In genomic region chr15:101651753-101652097, GRCh38 we compare ENCODE assay signal across 8 cellular contexts. TPM values are rescaled to one million over a fixed set of nuclear protein-coding genes. Genes with fewer than 3 reads are reported as not detected.
DNase-seq lines count a peak whose midpoint lies in the region; ATAC-seq, FAIRE-seq and TF ChIP-seq lines count a peak whose summit lies in the region.

No MANE protein-coding gene starts in this region.

- peak overlapping the region; percentile 93 for H3K4me3 Mint-ChIP-seq in astrocyte (ENCODE audit: unreplicated experiment)
- peak overlapping the region; percentile 89 to 95 for H3K4me3 Mint-ChIP-seq in stimulated activated naive B cell treated with anti-CD40 and anti-IgM and Interleukin-4, amounts not matched to agents 10 μg/mL and 1 μg/mL and 100 μg/mL, for 72 hours

- peaks cover 12% of the 10 kb centered on the region for H3K4me1 Mint-ChIP-seq in astrocyte (ENCODE audit: low read depth, unreplicated experiment)
- H3K4me1 Mint-ChIP-seq in stimulated activated naive B cell treated with anti-CD40 and anti-IgM and Interleukin-4, amounts not matched to agents 10 μg/mL and 1 μg/mL and 100 μg/mL, for 72 hours: peaks cover 14 to 27% of the 10 kb centered on the region in 2 donors

- no peak for TF ChIP-seq CTCF in NB4 (IDR thresholded peaks at IDR 0.05; ENCODE audit: low read depth, low read length)
- no peak for TF ChIP-seq CTCF in astrocyte (IDR thresholded peaks at IDR 0.05; ENCODE audit: insufficient read depth, low read depth, low read length)

- no peaks in the 10 kb centered on the region for H3K36me3 Mint-ChIP-seq in astrocyte (ENCODE audit: low read depth, unreplicated experiment)
- H3K36me3 Mint-ChIP-seq in stimulated activated naive B cell treated with anti-CD40 and anti-IgM and Interleukin-4, amounts not matched to agents 10 μg/mL and 1 μg/mL and 100 μg/mL, for 72 hours: peaks cover 4 to 20% of the 10 kb centered on the region in 2 donors

- peak overlapping the region; percentile 84 for H2AFZ ChIP-seq in astrocyte (ENCODE audit: low read depth, low read length)

- peak overlapping the region; percentile 93 for H3K4me2 ChIP-seq in astrocyte (ENCODE audit: low read length)

- H3K36me3 ChIP-seq in H7 (replicated peaks; ENCODE audit: control insufficient read depth, insufficient read depth, low read length) (peaks cover 3% of the 10 kb centered on the region), astrocyte (ENCODE audit: insufficient read depth, low read length) (peaks cover 16% of the 10 kb centered on the region), iPS-20b (ENCODE audit: insufficient read depth, low read depth, low read length) (peaks cover 40% of the 10 kb centered on the region)

- peak overlapping the region; percentile 62 for H3K27ac Mint-ChIP-seq in astrocyte (ENCODE audit: unreplicated experiment)
- H3K27ac Mint-ChIP-seq in stimulated activated naive B cell treated with anti-CD40 and anti-IgM and Interleukin-4, amounts not matched to agents 10 μg/mL and 1 μg/mL and 100 μg/mL, for 72 hours: peak overlapping the region; percentile 95

- H3K79me2 ChIP-seq in astrocyte (ENCODE audit: insufficient read depth, low read length): peaks cover 53% of the 10 kb centered on the region

- no peaks in the 10 kb centered on the region for H3K9me3 ChIP-seq in astrocyte (ENCODE audit: insufficient read depth, low read depth, low read length)
- H3K9me3 ChIP-seq in iPS-20b (ENCODE audit: insufficient read depth, low read depth, low read length): no peaks in the 10 kb centered on the region

- peak overlapping the region; percentile 98 for H3K9ac ChIP-seq in astrocyte (ENCODE audit: low read length)
- H3K9ac ChIP-seq in iPS-20b (ENCODE audit: low read depth, low read length): peak overlapping the region; percentile 78; the same call in 1 of the 2 replicates

- no peak for TF ChIP-seq POLR2A in NB4 (IDR thresholded peaks at IDR 0.05; ENCODE audit: extremely low read depth, insufficient read length)

- H3K27ac ChIP-seq in astrocyte (ENCODE audit: low read depth, low read length) (peak overlapping the region; percentile 94), iPS-20b (ENCODE audit: low read length) (no peak overlapping the region)

- no peaks in the 10 kb centered on the region for H3K27me3 Mint-ChIP-seq in astrocyte (ENCODE audit: low read depth, unreplicated experiment)
- H3K27me3 Mint-ChIP-seq in stimulated activated naive B cell treated with anti-CD40 and anti-IgM and Interleukin-4, amounts not matched to agents 10 μg/mL and 1 μg/mL and 100 μg/mL, for 72 hours: no peaks in the 10 kb centered on the region

- H3K4me1 ChIP-seq in astrocyte (ENCODE audit: insufficient read depth, low read length) (peaks cover 10% of the 10 kb centered on the region), iPS-20b (ENCODE audit: insufficient read depth, low read length) (peaks cover 4% of the 10 kb centered on the region)

- ATAC-seq in stimulated activated naive B cell treated with anti-CD40 and anti-IgM and Interleukin-4, amounts not matched to agents 10 μg/mL and 1 μg/mL and 100 μg/mL, for 72 hours (replicated peaks): peak; percentile 61 to 66

- no peaks in the 10 kb centered on the region; the same call in 1 of the 2 replicates for H3K27me3 ChIP-seq in H7 (ENCODE audit: control insufficient read depth, insufficient read depth, low read length)
- no peaks in the 10 kb centered on the region for H3K27me3 ChIP-seq in astrocyte (ENCODE audit: insufficient read depth, low read length)
- H3K27me3 ChIP-seq in iPS-20b (ENCODE audit: insufficient read depth, low read length): no peaks in the 10 kb centered on the region

- peaks cover 29% of the 10 kb centered on the region for H4K20me1 ChIP-seq in astrocyte (ENCODE audit: insufficient read depth, low read length)

- FAIRE-seq in GM18507 (lab: Jason Lieb, UNC) (peak; percentile 33), astrocyte (lab: Jason Lieb, UNC) (no peak)

- no peaks in the 10 kb centered on the region for H3K9me3 Mint-ChIP-seq in astrocyte (ENCODE audit: unreplicated experiment)
- no peaks in the 10 kb centered on the region for H3K9me3 Mint-ChIP-seq in stimulated activated naive B cell treated with anti-CD40 and anti-IgM and Interleukin-4, amounts not matched to agents 10 μg/mL and 1 μg/mL and 100 μg/mL, for 72 hours

- DNase-seq in GM18507 (ENCODE audit: extremely low spot score, insufficient read length, low read depth) (no peak), H7 (no peak), NB4 (ENCODE audit: low read depth) (no peak), astrocyte (ENCODE audit: low read depth) (no peak), NCI-H2196 (lab: John Stamatoyannopoulos, UW; ENCODE audit: unreplicated experiment) (no peak), putamen (ENCODE audit: low spot score) (no peak)
- DNase-seq in stimulated activated naive B cell treated with anti-CD40 and anti-IgM and Interleukin-4, amounts not matched to agents 10 μg/mL and 1 μg/mL and 100 μg/mL, for 72 hours: no peak

- peak overlapping the region; percentile 80 for H3K4me3 ChIP-seq in H7 (ENCODE audit: insufficient read depth, low read depth, low read length)
- H3K4me3 ChIP-seq in NB4 (ENCODE audit: low read depth, low read length): peak overlapping the region; percentile 87
- H3K4me3 ChIP-seq in astrocyte (ENCODE audit: insufficient read depth, low read depth, low read length): peak overlapping the region; percentile 99
- peak overlapping the region; percentile 87 for H3K4me3 ChIP-seq in iPS-20b (ENCODE audit: low read length)

RNA-seq across cellular contexts. Expression of gene TM2D3, which starts 0.5 kb away (rescaled TPM):
- total RNA-seq in H7 (2014; rRNA removed; shearing (Covaris generic)): 27.4 and 41.6 TPM in 2 replicates
- total RNA-seq in astrocyte: 28.1 and 31.8 TPM in 2 replicates
